Comparison of ENCODE assay signal across 11 cellular contexts in genomic region chr10:3094565-3095168, GRCh38. TPM values are rescaled to one million over a fixed set of nuclear protein-coding genes. Genes with fewer than 3 reads are reported as not detected.
DNase-seq lines count a peak whose midpoint lies in the region; ATAC-seq and TF ChIP-seq lines count a peak whose summit lies in the region.
"Had no signal": no experiment of that assay in that cellular context is flagged by ENCODE, and none has a peak within 500 bp of the region (broad histone marks: within the 10 kb centered on the region; RNA-seq: fewer than 3 reads in every experiment).

No MANE protein-coding gene starts in this region.

- H3K4me3 Mint-ChIP-seq in activated CD4-positive, alpha-beta T cell treated with anti-CD3 and anti-CD28 coated beads, Interleukin-2, amount 10 ng/mL, durations not matched to agents 7 days and 5 days, result peak overlapping the region; percentile 22

- TF ChIP-seq EP300 in stomach (IDR thresholded peaks at IDR 0.05), result no peak

- CTCF ChIA-PET in activated CD4-positive, alpha-beta T cell treated with anti-CD3 and anti-CD28 coated beads, Interleukin-2, amount 10 ng/mL, durations not matched to agents 7 days and 5 days (lab: Charles Lee), result interaction anchor here (0.8 to 2.5 kb wide), 4 partner anchors 11 to 24 kb away, joined by 3 to 8 read pairs (median 6); no protein-coding TSS in a partner anchor

- POLR2A ChIA-PET in activated CD4-positive, alpha-beta T cell treated with anti-CD3 and anti-CD28 coated beads, Interleukin-2, amount 10 ng/mL, durations not matched to agents 7 days and 5 days (lab: Charles Lee), result no interaction called here

- H3K4me1 ChIP-seq in right cardiac atrium (ENCODE audit: control insufficient read depth, insufficient read depth, low read length) (peaks cover 14% of the 10 kb centered on the region), stomach (peaks cover 7 to 57% (median 37%) of the 10 kb centered on the region in 4 donors)

- peaks cover 0 to 8% (median 4%) of the 10 kb centered on the region in 4 donors for H3K36me3 ChIP-seq in stomach

- no peak for DNase-seq in activated CD4-positive, alpha-beta T cell treated with anti-CD3 and anti-CD28 coated beads, Interleukin-2, amount 10 ng/mL, durations not matched to agents 7 days and 5 days
- no peak for DNase-seq in activated CD4-positive, alpha-beta T cell treated with anti-CD3 and anti-CD28 coated beads, Interleukin-2, amount 50 U/mL, for 4 hours
- no peak for DNase-seq in activated naive CD4-positive, alpha-beta T cell treated with anti-CD3 and anti-CD28 coated beads, Interleukin-2, amount 50 U/mL, for 72 hours (ENCODE audit: low spot score in 2 of 2)
- no peak for DNase-seq in right cardiac atrium
- DNase-seq in stomach, result no peak
- no peak for DNase-seq in activated gamma-delta T cell treated with Interleukin-2 at 50 U/mL for 16 hours
- DNase-seq: activated B cell treated with CpG ODN at 0.5 μM for 24 hours; effector CD8-positive, alpha-beta T cell; NCI-H2029 had no signal

- peaks cover 68% of the 10 kb centered on the region for H3K4me1 Mint-ChIP-seq in activated CD4-positive, alpha-beta T cell treated with anti-CD3 and anti-CD28 coated beads, Interleukin-2, amount 10 ng/mL, durations not matched to agents 7 days and 5 days

- no peaks in the 10 kb centered on the region for H3K27me3 ChIP-seq in right cardiac atrium (ENCODE audit: control insufficient read depth, insufficient read depth)
- no peaks in the 10 kb centered on the region for H3K27me3 ChIP-seq in stomach

- H3K4me3 ChIP-seq in right cardiac atrium (ENCODE audit: low read length) (no peak overlapping the region), stomach (no peak overlapping the region)

- TF ChIP-seq POLR2A in stomach (IDR thresholded peaks at IDR 0.05), result no peak

- TF ChIP-seq CTCF in stomach (IDR thresholded peaks at IDR 0.05), result no peak

- peak overlapping the region; percentile 55 for H3K27ac Mint-ChIP-seq in activated CD4-positive, alpha-beta T cell treated with anti-CD3 and anti-CD28 coated beads, Interleukin-2, amount 10 ng/mL, durations not matched to agents 7 days and 5 days
- peak overlapping the region; percentile 82 to 88 for H3K27ac Mint-ChIP-seq in activated naive CD4-positive, alpha-beta T cell treated with anti-CD3 and anti-CD28 coated beads, Interleukin-2, amount 50 U/mL, for 72 hours

- H3K9me3 Mint-ChIP-seq in activated CD4-positive, alpha-beta T cell treated with anti-CD3 and anti-CD28 coated beads, Interleukin-2, amount 10 ng/mL, durations not matched to agents 7 days and 5 days, result no peaks in the 10 kb centered on the region
- H3K9me3 Mint-ChIP-seq in activated naive CD4-positive, alpha-beta T cell treated with anti-CD3 and anti-CD28 coated beads, Interleukin-2, amount 50 U/mL, for 72 hours, result no peaks in the 10 kb centered on the region
- H3K9me3 Mint-ChIP-seq: activated B cell treated with CpG ODN at 0.5 μM for 24 hours had no signal

- intact Hi-C loops in right cardiac atrium (cut with DNase I), result no loop called here
- intact Hi-C loops in stomach (cut with DNase I; ENCODE audit: low total_unique reads), result no loop called here

- peaks cover 49% of the 10 kb centered on the region for H3K36me3 Mint-ChIP-seq in activated CD4-positive, alpha-beta T cell treated with anti-CD3 and anti-CD28 coated beads, Interleukin-2, amount 10 ng/mL, durations not matched to agents 7 days and 5 days (ENCODE audit: low read depth)
- H3K36me3 Mint-ChIP-seq in activated naive CD4-positive, alpha-beta T cell treated with anti-CD3 and anti-CD28 coated beads, Interleukin-2, amount 50 U/mL, for 72 hours, result peaks cover 32 to 48% of the 10 kb centered on the region in 2 donors

- H3K27me3 Mint-ChIP-seq in activated CD4-positive, alpha-beta T cell treated with anti-CD3 and anti-CD28 coated beads, Interleukin-2, amount 10 ng/mL, durations not matched to agents 7 days and 5 days, result no peaks in the 10 kb centered on the region
- H3K27me3 Mint-ChIP-seq: activated B cell treated with CpG ODN at 0.5 μM for 24 hours had no signal

- 40% methylated on average over 6 of the region's 6 CpGs for WGBS in right cardiac atrium
- WGBS in stomach, 5 donors, result 68 to 82% (median 75%) methylated on average over 6 of the region's 6 CpGs

- no peak for ATAC-seq in activated naive CD4-positive, alpha-beta T cell treated with anti-CD3 and anti-CD28 coated beads, Interleukin-2, amount 50 U/mL, for 72 hours
- ATAC-seq in right cardiac atrium, result no peak
- no peak for ATAC-seq in HG02981 (IDR thresholded peaks at IDR 0.05; ENCODE audit: unreplicated experiment)
- no peak for ATAC-seq in HG03108 (IDR thresholded peaks at IDR 0.05; ENCODE audit: unreplicated experiment)

- H3K27ac ChIP-seq in right cardiac atrium (ENCODE audit: low read length) (peak overlapping the region; percentile 30), stomach (peak overlapping the region in 4 of 5 donors; percentile 62 to 79 (median 73))

- no peaks in the 10 kb centered on the region for H3K9me3 ChIP-seq in right cardiac atrium (ENCODE audit: control insufficient read depth, low read length)
- H3K9me3 ChIP-seq in stomach, result no peaks in the 10 kb centered on the region

RNA-seq across cellular contexts. Expression of gene PFKP, which starts 27.3 kb away (rescaled TPM):
- total RNA-seq in activated CD4-positive, alpha-beta T cell treated with anti-CD3 and anti-CD28 coated beads, Interleukin-2, amount 10 ng/mL, durations not matched to agents 7 days and 5 days, result 100 to 1,000 TPM; 173 to 178 TPM
- total RNA-seq in activated naive CD4-positive, alpha-beta T cell treated with anti-CD3 and anti-CD28 coated beads, Interleukin-2, amount 50 U/mL, for 72 hours, result 100 to 1,000 TPM in 1 of 2 donors, 10 to 100 TPM in 1; 63.7 to 258 TPM
- 100 to 1,000 TPM in 3 of 4 donors, 10 to 100 TPM in 1; 88.7 to 120 (median 114) TPM for total RNA-seq in right cardiac atrium
- polyA plus RNA-seq in right cardiac atrium, result 86.8 TPM
- 100 to 1,000 TPM in 1 of 5 donors, 10 to 100 TPM in 4; 11.2 to 155 (median 38.7) TPM for total RNA-seq in stomach
- 10 to 100 TPM; 14.1 to 62.9 (median 20.0) TPM for polyA plus RNA-seq in stomach
